ENCODE assay signal across 1 cellular context in genomic region chr6:33744001-33744848, GRCh38.
TF ChIP-seq lines count a peak whose summit lies in the region.

No MANE protein-coding gene starts in this region.

TF ChIP-seq in HepG2, 621 proteins besides CTCF, POLR2A, EP300 and RAD21 (continued from another document and continues in another):
- TF ChIP-seq RARA (CRISPR knock-in tag; IDR thresholded peaks at IDR 0.05) (peak; percentile 55), MIER2 (CRISPR knock-in tag; IDR thresholded peaks at IDR 0.05) (no peak), ZNF607 (CRISPR knock-in tag; IDR thresholded peaks at IDR 0.05; ENCODE audit: borderline replicate concordance) (0 out of 2 replicates have a peak, but pooled peaks have one; percentile 31), TP53 (CRISPR knock-in tag; conservative IDR thresholded peaks at IDR 0.05) (no peak), E2F1 (CRISPR knock-in tag; IDR thresholded peaks at IDR 0.05) (no peak), FOXO4 (CRISPR knock-in tag; conservative IDR thresholded peaks at IDR 0.05) (no peak), KDM1A (CRISPR knock-in tag; IDR thresholded peaks at IDR 0.05) (no peak), ZSCAN12 (CRISPR knock-in tag; IDR thresholded peaks at IDR 0.05) (no peak), HES4 (CRISPR knock-in tag; IDR thresholded peaks at IDR 0.05; ENCODE audit: borderline replicate concordance) (no peak), ZKSCAN8 (CRISPR knock-in tag; IDR thresholded peaks at IDR 0.05; ENCODE audit: borderline replicate concordance) (0 out of 2 replicates have a peak, but pooled peaks have one; percentile 29), RXRB (CRISPR knock-in tag; IDR thresholded peaks at IDR 0.05; ENCODE audit: borderline replicate concordance) (0 out of 2 replicates have a peak, but pooled peaks have one; percentile 49), ZNF781 (CRISPR knock-in tag; IDR thresholded peaks at IDR 0.05; ENCODE audit: borderline replicate concordance, not compliant biosample characterization) (peak; percentile 36), MTA1 (CRISPR knock-in tag; IDR thresholded peaks at IDR 0.05; ENCODE audit: borderline replicate concordance) (no peak; the same call in 1 of the 2 replicates), PCBP2 (optimal IDR thresholded peaks at IDR 0.05; ENCODE audit: low read depth, low read length, poor library complexity, severe bottlenecking) (no peak), ATF3 (CRISPR knock-in tag; IDR thresholded peaks at IDR 0.05) (0 out of 2 replicates have a peak, but pooled peaks have one; percentile 49), ZNF883 (CRISPR knock-in tag; IDR thresholded peaks at IDR 0.05; ENCODE audit: not compliant biosample characterization) (no peak), ZNF317 (CRISPR knock-in tag; IDR thresholded peaks at IDR 0.05) (no peak), ARID5B (CRISPR knock-in tag; IDR thresholded peaks at IDR 0.05) (peak; percentile 61), ATF1 (CRISPR knock-in tag; IDR thresholded peaks at IDR 0.05) (no peak), ADNP (CRISPR knock-in tag; IDR thresholded peaks at IDR 0.05) (no peak), ZNF737 (CRISPR knock-in tag; IDR thresholded peaks at IDR 0.05; ENCODE audit: borderline replicate concordance) (no peak), ZNF746 (CRISPR knock-in tag; IDR thresholded peaks at IDR 0.05) (no peak), HNRNPL (IDR thresholded peaks at IDR 0.05; ENCODE audit: low read depth, low read length) (0 out of 2 replicates have a peak, but pooled peaks have one; percentile 26), TEF (CRISPR knock-in tag; IDR thresholded peaks at IDR 0.05) (no peak), ZFP82 (CRISPR knock-in tag; IDR thresholded peaks at IDR 0.05; ENCODE audit: borderline replicate concordance) (no peak)
- TF ChIP-seq, protein P1, sequence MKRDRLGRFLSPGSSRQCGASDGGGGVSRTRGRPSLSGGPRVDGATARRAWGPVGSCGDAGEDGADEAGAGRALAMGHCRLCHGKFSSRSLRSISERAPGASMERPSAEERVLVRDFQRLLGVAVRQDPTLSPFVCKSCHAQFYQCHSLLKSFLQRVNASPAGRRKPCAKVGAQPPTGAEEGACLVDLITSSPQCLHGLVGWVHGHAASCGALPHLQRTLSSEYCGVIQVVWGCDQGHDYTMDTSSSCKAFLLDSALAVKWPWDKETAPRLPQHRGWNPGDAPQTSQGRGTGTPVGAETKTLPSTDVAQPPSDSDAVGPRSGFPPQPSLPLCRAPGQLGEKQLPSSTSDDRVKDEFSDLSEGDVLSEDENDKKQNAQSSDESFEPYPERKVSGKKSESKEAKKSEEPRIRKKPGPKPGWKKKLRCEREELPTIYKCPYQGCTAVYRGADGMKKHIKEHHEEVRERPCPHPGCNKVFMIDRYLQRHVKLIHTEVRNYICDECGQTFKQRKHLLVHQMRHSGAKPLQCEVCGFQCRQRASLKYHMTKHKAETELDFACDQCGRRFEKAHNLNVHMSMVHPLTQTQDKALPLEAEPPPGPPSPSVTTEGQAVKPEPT (CRISPR knock-in tag; IDR thresholded peaks at IDR 0.05; ENCODE audit: low read depth), result no peak
- TF ChIP-seq, protein P2, sequence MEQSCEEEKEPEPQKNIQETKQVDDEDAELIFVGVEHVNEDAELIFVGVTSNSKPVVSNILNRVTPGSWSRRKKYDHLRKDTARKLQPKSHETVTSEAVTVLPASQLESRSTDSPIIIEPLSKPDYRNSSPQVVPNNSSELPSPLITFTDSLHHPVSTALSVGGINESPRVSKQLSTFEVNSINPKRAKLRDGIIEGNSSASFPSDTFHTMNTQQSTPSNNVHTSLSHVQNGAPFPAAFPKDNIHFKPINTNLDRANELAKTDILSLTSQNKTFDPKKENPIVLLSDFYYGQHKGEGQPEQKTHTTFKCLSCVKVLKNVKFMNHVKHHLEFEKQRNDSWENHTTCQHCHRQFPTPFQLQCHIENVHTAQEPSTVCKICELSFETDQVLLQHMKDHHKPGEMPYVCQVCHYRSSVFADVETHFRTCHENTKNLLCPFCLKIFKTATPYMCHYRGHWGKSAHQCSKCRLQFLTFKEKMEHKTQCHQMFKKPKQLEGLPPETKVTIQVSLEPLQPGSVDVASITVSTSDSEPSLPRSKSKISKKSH (CRISPR knock-in tag; IDR thresholded peaks at IDR 0.05; ENCODE audit: borderline replicate concordance), result peak; percentile 42; the same call in 1 of the 2 replicates
- TF ChIP-seq, protein P3, sequence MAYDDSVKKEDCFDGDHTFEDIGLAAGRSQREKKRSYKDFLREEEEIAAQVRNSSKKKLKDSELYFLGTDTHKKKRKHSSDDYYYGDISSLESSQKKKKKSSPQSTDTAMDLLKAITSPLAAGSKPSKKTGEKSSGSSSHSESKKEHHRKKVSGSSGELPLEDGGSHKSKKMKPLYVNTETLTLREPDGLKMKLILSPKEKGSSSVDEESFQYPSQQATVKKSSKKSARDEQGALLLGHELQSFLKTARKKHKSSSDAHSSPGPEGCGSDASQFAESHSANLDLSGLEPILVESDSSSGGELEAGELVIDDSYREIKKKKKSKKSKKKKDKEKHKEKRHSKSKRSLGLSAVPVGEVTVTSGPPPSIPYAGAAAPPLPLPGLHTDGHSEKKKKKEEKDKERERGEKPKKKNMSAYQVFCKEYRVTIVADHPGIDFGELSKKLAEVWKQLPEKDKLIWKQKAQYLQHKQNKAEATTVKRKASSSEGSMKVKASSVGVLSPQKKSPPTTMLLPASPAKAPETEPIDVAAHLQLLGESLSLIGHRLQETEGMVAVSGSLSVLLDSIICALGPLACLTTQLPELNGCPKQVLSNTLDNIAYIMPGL (CRISPR knock-in tag; IDR thresholded peaks at IDR 0.05; ENCODE audit: borderline replicate concordance in 1 of 2, low read depth in 1 of 2), result peak; percentile 56 to 87; a peak in 3 of 4 replicates
- TF ChIP-seq, protein P4, sequence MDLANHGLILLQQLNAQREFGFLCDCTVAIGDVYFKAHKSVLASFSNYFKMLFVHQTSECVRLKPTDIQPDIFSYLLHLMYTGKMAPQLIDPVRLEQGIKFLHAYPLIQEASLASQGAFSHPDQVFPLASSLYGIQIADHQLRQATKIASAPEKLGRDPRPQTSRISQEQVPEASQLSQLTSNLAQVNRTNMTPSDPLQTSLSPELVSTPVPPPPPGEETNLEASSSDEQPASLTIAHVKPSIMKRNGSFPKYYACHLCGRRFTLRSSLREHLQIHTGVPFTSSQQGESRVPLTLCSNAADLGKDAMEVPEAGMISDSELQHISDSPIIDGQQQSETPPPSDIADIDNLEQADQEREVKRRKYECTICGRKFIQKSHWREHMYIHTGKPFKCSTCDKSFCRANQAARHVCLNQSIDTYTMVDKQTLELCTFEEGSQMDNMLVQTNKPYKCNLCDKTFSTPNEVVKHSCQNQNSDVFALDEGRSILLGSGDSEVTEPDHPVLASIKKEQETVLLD (CRISPR knock-in tag; IDR thresholded peaks at IDR 0.05; ENCODE audit: low read depth), result no peak
- TF ChIP-seq, protein P5, sequence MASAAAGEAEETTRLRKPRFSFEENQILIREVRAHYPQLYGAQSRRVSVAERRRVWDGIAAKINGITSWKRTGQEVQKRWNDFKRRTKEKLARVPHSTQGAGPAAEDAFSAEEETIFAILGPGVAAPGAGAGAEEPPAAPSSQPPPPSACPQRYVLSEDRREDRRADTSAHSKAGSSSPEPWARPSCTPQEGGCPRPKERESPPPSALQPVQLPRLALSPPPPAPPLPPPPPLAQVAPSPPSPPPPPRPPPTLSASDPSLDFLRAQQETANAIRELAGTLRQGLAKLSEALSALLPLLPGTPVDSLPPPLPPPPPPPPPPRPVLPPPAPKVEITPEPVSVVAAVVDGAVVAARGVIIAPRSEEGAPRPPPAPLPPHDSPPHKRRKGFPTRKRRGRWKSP (CRISPR knock-in tag; IDR thresholded peaks at IDR 0.05), result no peak
- TF ChIP-seq, protein P6, sequence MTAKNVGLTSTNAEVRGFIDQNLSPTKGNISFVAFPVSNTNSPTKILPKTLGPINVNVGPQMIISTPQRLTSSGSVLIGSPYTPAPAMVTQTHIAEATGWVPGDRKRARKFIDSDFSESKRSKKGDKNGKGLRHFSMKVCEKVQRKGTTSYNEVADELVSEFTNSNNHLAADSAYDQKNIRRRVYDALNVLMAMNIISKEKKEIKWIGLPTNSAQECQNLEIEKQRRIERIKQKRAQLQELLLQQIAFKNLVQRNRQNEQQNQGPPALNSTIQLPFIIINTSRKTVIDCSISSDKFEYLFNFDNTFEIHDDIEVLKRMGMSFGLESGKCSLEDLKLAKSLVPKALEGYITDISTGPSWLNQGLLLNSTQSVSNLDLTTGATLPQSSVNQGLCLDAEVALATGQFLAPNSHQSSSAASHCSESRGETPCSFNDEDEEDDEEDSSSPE (CRISPR knock-in tag; IDR thresholded peaks at IDR 0.05), result no peak; the same call in 1 of the 2 replicates
- TF ChIP-seq, protein P7, sequence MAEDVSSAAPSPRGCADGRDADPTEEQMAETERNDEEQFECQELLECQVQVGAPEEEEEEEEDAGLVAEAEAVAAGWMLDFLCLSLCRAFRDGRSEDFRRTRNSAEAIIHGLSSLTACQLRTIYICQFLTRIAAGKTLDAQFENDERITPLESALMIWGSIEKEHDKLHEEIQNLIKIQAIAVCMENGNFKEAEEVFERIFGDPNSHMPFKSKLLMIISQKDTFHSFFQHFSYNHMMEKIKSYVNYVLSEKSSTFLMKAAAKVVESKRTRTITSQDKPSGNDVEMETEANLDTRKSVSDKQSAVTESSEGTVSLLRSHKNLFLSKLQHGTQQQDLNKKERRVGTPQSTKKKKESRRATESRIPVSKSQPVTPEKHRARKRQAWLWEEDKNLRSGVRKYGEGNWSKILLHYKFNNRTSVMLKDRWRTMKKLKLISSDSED (CRISPR knock-in tag; IDR thresholded peaks at IDR 0.05), result no peak
